ENCODE assay signal across 21 cellular contexts in the genomic region with DNA sequence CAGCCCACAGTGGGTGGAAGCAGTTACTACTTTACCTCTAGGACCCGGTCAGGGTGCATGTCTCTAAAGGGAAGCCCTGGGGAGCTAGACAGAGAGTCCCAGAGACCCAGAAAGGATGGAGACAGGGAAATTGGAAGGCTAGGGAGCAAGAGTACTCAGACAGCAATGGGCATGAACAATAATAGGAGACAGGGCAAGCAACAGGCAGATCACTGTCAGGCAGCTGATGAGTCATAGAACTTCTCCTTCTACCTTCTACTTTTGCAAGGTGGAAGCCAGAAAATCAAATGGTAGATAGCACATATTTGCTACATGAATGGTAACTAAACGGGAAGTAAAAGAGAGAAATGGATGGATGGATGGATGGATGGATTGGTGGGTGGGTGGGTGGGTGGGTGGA. TPM values are rescaled to one million over a fixed set of nuclear protein-coding genes. Genes with fewer than 3 reads are reported as not detected.
DNase-seq lines count a peak whose midpoint lies in the region; ATAC-seq lines count a peak whose summit lies in the region.
"Had no signal": no experiment of that assay in that cellular context is flagged by ENCODE, and none has a peak within 500 bp of the region (broad histone marks: within the 10 kb centered on the region; RNA-seq: fewer than 3 reads in every experiment).

No MANE protein-coding gene starts in this region.

- peaks cover 78% of the 10 kb centered on the region for H3K36me3 Mint-ChIP-seq in stimulated activated naive CD8-positive, alpha-beta T cell treated with anti-CD3 and anti-CD28 coated beads, Interleukin-15, Interleukin-2, amounts not matched to agents 100 ng/mL and 50 ng/mL, for 24 hours (ENCODE audit: low read depth)
- H3K36me3 Mint-ChIP-seq in activated CD4-positive, alpha-beta memory T cell treated with anti-CD3 and anti-CD28 coated beads for 36 hours = peaks cover 86% of the 10 kb centered on the region
- peaks cover 80% of the 10 kb centered on the region for H3K36me3 Mint-ChIP-seq in central memory CD8-positive, alpha-beta T cell (ENCODE audit: insufficient read depth)

- no peak for DNase-seq in stimulated activated naive CD8-positive, alpha-beta T cell treated with anti-CD3 and anti-CD28 coated beads, Interleukin-15, amount 100 ng/mL, for 72 hours
- no peak for DNase-seq in activated CD4-positive, alpha-beta memory T cell treated with anti-CD3 and anti-CD28 coated beads for 36 hours
- no peak for DNase-seq in central memory CD8-positive, alpha-beta T cell (ENCODE audit: low spot score in 2 of 2)
- DNase-seq in inferior parietal cortex (ENCODE audit: extremely low spot score) (no peak), ACHN (no peak)
- DNase-seq in central memory CD4-positive, alpha-beta T cell = no peak
- DNase-seq: cerebellar nuclear complex; DMS53; erythroblast; GDM1; NCI-H1048; NCI-H2029; NCI-H82; SIG-M5; stimulated activated CD4-positive, alpha-beta T cell treated with anti-CD3 and anti-CD28 coated beads, Interleukin-15, amount 100 ng/mL, for 24 hours had no signal

- H3K4me1 Mint-ChIP-seq in stimulated activated naive CD8-positive, alpha-beta T cell treated with anti-CD3 and anti-CD28 coated beads, Interleukin-15, Interleukin-2, amounts not matched to agents 100 ng/mL and 50 ng/mL, for 24 hours (ENCODE audit: low read depth) = peaks cover 37% of the 10 kb centered on the region
- H3K4me1 Mint-ChIP-seq in stimulated activated naive CD8-positive, alpha-beta T cell treated with anti-CD3 and anti-CD28 coated beads, Interleukin-15, amount 100 ng/mL, for 72 hours = peaks cover 67% of the 10 kb centered on the region
- H3K4me1 Mint-ChIP-seq in activated CD4-positive, alpha-beta memory T cell treated with anti-CD3 and anti-CD28 coated beads for 36 hours (ENCODE audit: low read depth) = peaks cover 47% of the 10 kb centered on the region
- H3K4me1 Mint-ChIP-seq in central memory CD8-positive, alpha-beta T cell = peaks cover 54% of the 10 kb centered on the region

- POLR2A ChIA-PET in activated CD4-positive, alpha-beta memory T cell treated with anti-CD3 and anti-CD28 coated beads for 36 hours (lab: Charles Lee) = interaction anchor here (0.8 to 1.3 kb wide), 4 partner anchors 10 to 100 kb away, joined by 3 to 4 read pairs (median 3); no protein-coding TSS in a partner anchor

- intact Hi-C loops in activated CD4-positive, alpha-beta memory T cell treated with anti-CD3 and anti-CD28 coated beads for 36 hours (cut with micrococcal nuclease) = no loop called here

- no peaks in the 10 kb centered on the region for H3K9me3 Mint-ChIP-seq in stimulated activated naive CD8-positive, alpha-beta T cell treated with anti-CD3 and anti-CD28 coated beads, Interleukin-15, Interleukin-2, amounts not matched to agents 100 ng/mL and 50 ng/mL, for 24 hours
- H3K9me3 Mint-ChIP-seq in stimulated activated naive CD8-positive, alpha-beta T cell treated with anti-CD3 and anti-CD28 coated beads, Interleukin-15, amount 100 ng/mL, for 72 hours = no peaks in the 10 kb centered on the region
- H3K9me3 Mint-ChIP-seq in activated CD4-positive, alpha-beta memory T cell treated with anti-CD3 and anti-CD28 coated beads for 36 hours = no peaks in the 10 kb centered on the region
- H3K9me3 Mint-ChIP-seq in central memory CD8-positive, alpha-beta T cell = no peaks in the 10 kb centered on the region
- H3K9me3 Mint-ChIP-seq: neural crest cell had no signal

- H3K27me3 Mint-ChIP-seq in stimulated activated naive CD8-positive, alpha-beta T cell treated with anti-CD3 and anti-CD28 coated beads, Interleukin-15, Interleukin-2, amounts not matched to agents 100 ng/mL and 50 ng/mL, for 24 hours = no peaks in the 10 kb centered on the region
- H3K27me3 Mint-ChIP-seq in stimulated activated naive CD8-positive, alpha-beta T cell treated with anti-CD3 and anti-CD28 coated beads, Interleukin-15, amount 100 ng/mL, for 72 hours = no peaks in the 10 kb centered on the region
- H3K27me3 Mint-ChIP-seq in activated CD4-positive, alpha-beta memory T cell treated with anti-CD3 and anti-CD28 coated beads for 36 hours = no peaks in the 10 kb centered on the region
- H3K27me3 Mint-ChIP-seq in central memory CD8-positive, alpha-beta T cell = no peaks in the 10 kb centered on the region

- CTCF ChIA-PET in activated CD4-positive, alpha-beta memory T cell treated with anti-CD3 and anti-CD28 coated beads for 36 hours (lab: Charles Lee) = no interaction called here

- no peak for ATAC-seq in stimulated activated naive CD8-positive, alpha-beta T cell treated with anti-CD3 and anti-CD28 coated beads, Interleukin-15, amount 100 ng/mL, for 72 hours
- no peak for ATAC-seq in central memory CD8-positive, alpha-beta T cell (replicated peaks; ENCODE audit: extremely low read depth, poor library complexity, severe bottlenecking)
- ATAC-seq: foreskin keratinocyte had no signal

- H3K4me3 Mint-ChIP-seq in stimulated activated naive CD8-positive, alpha-beta T cell treated with anti-CD3 and anti-CD28 coated beads, Interleukin-15, Interleukin-2, amounts not matched to agents 100 ng/mL and 50 ng/mL, for 24 hours = no peak overlapping the region
- no peak overlapping the region for H3K4me3 Mint-ChIP-seq in stimulated activated naive CD8-positive, alpha-beta T cell treated with anti-CD3 and anti-CD28 coated beads, Interleukin-15, amount 100 ng/mL, for 72 hours
- no peak overlapping the region for H3K4me3 Mint-ChIP-seq in activated CD4-positive, alpha-beta memory T cell treated with anti-CD3 and anti-CD28 coated beads for 36 hours
- H3K4me3 Mint-ChIP-seq in central memory CD8-positive, alpha-beta T cell = no peak overlapping the region
- H3K4me3 Mint-ChIP-seq: neural crest cell had no signal

- in situ Hi-C loops in ACHN (cut with HindIII; ENCODE audit: low pct_ligation_motif_present, low pct_unique_long_range_greater_than_20kb, low sequenced_read_pairs) = no loop called here

- H3K27ac Mint-ChIP-seq in stimulated activated naive CD8-positive, alpha-beta T cell treated with anti-CD3 and anti-CD28 coated beads, Interleukin-15, Interleukin-2, amounts not matched to agents 100 ng/mL and 50 ng/mL, for 24 hours = peak overlapping the region; percentile 7
- H3K27ac Mint-ChIP-seq in stimulated activated naive CD8-positive, alpha-beta T cell treated with anti-CD3 and anti-CD28 coated beads, Interleukin-15, amount 100 ng/mL, for 72 hours = no peak overlapping the region
- peak overlapping the region; percentile 73 for H3K27ac Mint-ChIP-seq in activated CD4-positive, alpha-beta memory T cell treated with anti-CD3 and anti-CD28 coated beads for 36 hours
- peak overlapping the region; percentile 58 for H3K27ac Mint-ChIP-seq in central memory CD8-positive, alpha-beta T cell (ENCODE audit: low read depth)

RNA-seq across cellular contexts. Expression of gene CD5, which starts 19.6 kb away (rescaled TPM):
- 100 to 1,000 TPM; 302 to 306 TPM for total RNA-seq in activated CD4-positive, alpha-beta memory T cell treated with anti-CD3 and anti-CD28 coated beads for 36 hours
- total RNA-seq: foreskin keratinocyte, H4, hepatocyte, LHCN-M2, neural crest cell had no signal

RNA-seq across cellular contexts. Expression of gene VPS37C, which starts 39.3 kb away (rescaled TPM):
- total RNA-seq in activated CD4-positive, alpha-beta memory T cell treated with anti-CD3 and anti-CD28 coated beads for 36 hours = 1 to 10 TPM; 9.0 TPM

Comparison
In these comparisons a context has a peak if more than half of its experiments do, and no peak if none do; other contexts are left out.
1. H3K27ac Mint-ChIP-seq: peak in stimulated activated naive CD8-positive, alpha-beta T cell treated with anti-CD3 and anti-CD28 coated beads, Interleukin-15, Interleukin-2, amounts not matched to agents 100 ng/mL and 50 ng/mL, for 24 hours (single experiment), activated CD4-positive, alpha-beta memory T cell treated with anti-CD3 and anti-CD28 coated beads for 36 hours (single experiment) and central memory CD8-positive, alpha-beta T cell (single experiment); none in stimulated activated naive CD8-positive, alpha-beta T cell treated with anti-CD3 and anti-CD28 coated beads, Interleukin-15, amount 100 ng/mL, for 72 hours (0 of 2).